Comparison of ENCODE assay signal across 8 cellular contexts in genomic region chr19:45079063-45079910, GRCh38. TPM values are rescaled to one million over a fixed set of nuclear protein-coding genes. Genes with fewer than 3 reads are reported as not detected.
DNase-seq lines count a peak whose midpoint lies in the region.

Gene GEMIN7, plus strand, starts transcription at chr19:45079260. Its CDS starts 10,855 bp downstream, at chr19:45090115.

- DNase-seq in NCI-H2107 (lab: John Stamatoyannopoulos, UW) (peak; percentile 70), NCI-H2107 treated with DMSO at 0.1 percent for 48 hours (lab: John Stamatoyannopoulos, UW; ENCODE audit: unreplicated experiment) (no peak), LoVo (ENCODE audit: low spot score) (peak; percentile 85), SK-MEL-5 (ENCODE audit: low read depth, low spot score) (peak; percentile 62), germinal center (ENCODE audit: low spot score) (peak; percentile 80), occipital lobe (lab: John Stamatoyannopoulos, UW) (peak; percentile 52), superior temporal gyrus (ENCODE audit: extremely low spot score) (peak; percentile 62)
- DNase-seq in activated naive CD4-positive, alpha-beta T cell treated with Interleukin-2 at 50 U/mL for 16 hours = peak; percentile 84

- in situ Hi-C loops in SK-MEL-5 (cut with HindIII; ENCODE audit: low pct_unique_long_range_greater_than_20kb, low sequenced_read_pairs) = no loop called here

RNA-seq across cellular contexts. Expression of gene GEMIN7, which starts in this region (rescaled TPM):
- total RNA-seq in SK-MEL-5 (2014; rRNA removed; shearing (Covaris generic)) = 24.7 and 26.7 TPM in 2 replicates
- 41.2 and 45.4 TPM in 2 replicates for polyA plus RNA-seq in SK-MEL-5 (2015; cell fraction: cytosol; rRNA removed)
- polyA plus RNA-seq in SK-MEL-5 (2015; cell fraction: nucleus; rRNA removed) = 20.9 and 26.1 TPM in 2 replicates
- total RNA-seq in occipital lobe = 13.3 TPM
